Comparison of ENCODE assay signal across 1 cellular context in the genomic region with DNA sequence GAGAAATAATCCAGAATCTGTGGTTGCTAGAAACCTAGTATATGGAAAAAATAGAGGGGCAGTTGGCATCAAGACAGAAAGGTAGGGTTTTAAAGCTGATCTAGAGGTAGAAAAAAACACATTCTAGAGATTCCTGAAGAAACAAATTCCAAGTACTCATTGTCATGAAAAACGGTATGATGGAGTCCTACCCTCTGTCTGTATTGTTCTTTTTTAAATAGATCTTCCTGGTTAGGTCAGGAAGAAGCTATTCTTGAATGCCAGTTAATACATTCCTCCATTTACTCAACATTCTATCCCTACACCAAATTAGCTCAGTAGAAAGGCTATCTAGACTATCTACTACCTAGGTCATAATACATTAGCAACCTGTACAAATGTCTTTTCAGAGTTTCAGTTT.
TF ChIP-seq lines count a peak whose summit lies in the region.

No MANE protein-coding gene starts in this region.

TF ChIP-seq in GM23338, 12 proteins besides CTCF, POLR2A, EP300 and RAD21 (continued from another document):
- TF ChIP-seq ZNF462 (CRISPR knock-in tag; IDR thresholded peaks at IDR 0.05) (no peak), JUNB (IDR thresholded peaks at IDR 0.05; ENCODE audit: unreplicated experiment) (no peak)
